Comparison of ENCODE assay signal across 22 cellular contexts in the genomic region with DNA sequence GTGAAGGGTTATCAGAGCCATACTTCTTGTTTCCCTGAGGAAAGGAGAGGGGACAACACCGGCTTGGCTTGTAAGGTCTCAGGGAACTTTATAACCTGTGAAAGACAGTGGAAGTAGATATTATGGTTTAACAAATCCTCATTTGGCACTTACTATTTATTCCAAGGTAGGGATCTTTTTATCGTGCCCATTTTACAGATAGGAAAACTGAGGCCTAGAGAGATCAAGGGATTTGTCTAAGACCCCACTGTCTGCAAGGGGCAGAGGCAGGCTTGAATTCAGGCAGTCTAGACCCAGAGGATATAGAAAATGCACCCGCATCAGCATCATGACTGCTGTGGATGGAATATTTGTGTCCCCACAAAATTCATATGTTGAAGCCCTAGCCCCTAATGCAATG.
"Had no signal": no experiment of that assay in that cellular context is flagged by ENCODE, and none has a peak within 500 bp of the region (broad histone marks: within the 10 kb centered on the region; RNA-seq: fewer than 3 reads in every experiment).

No MANE protein-coding gene starts in this region.

- H3K4me1 ChIP-seq: esophagus muscularis mucosa, foreskin keratinocyte, gastroesophageal sphincter, heart left ventricle, left lung, lower lobe of right lung had no signal

- H3K9me3 ChIP-seq: left lung, lower lobe of right lung, mucosa of descending colon had no signal

- H3K27me3 ChIP-seq: dorsolateral prefrontal cortex, foreskin keratinocyte, gastroesophageal sphincter, left lung had no signal

- FAIRE-seq: colon, endothelial cell of umbilical vein, frontal cortex, islet of Langerhans, keratinocyte had no signal

- H3K36me3 ChIP-seq: esophagus muscularis mucosa, gastroesophageal sphincter, heart left ventricle, left lung, lower lobe of right lung had no signal

- H3K27ac ChIP-seq: coronary artery, dorsolateral prefrontal cortex, esophagus muscularis mucosa, foreskin keratinocyte, gastroesophageal sphincter, heart left ventricle, left lung, lower lobe of right lung had no signal

- H3K4me1 Mint-ChIP-seq: mesothelial cell of epicardium had no signal

- H3K9me3 Mint-ChIP-seq: effector memory CD8-positive, alpha-beta T cell; mesothelial cell of epicardium had no signal

- H3K4me3 ChIP-seq: coronary artery, dorsolateral prefrontal cortex, esophagus muscularis mucosa, gastroesophageal sphincter, heart left ventricle, left lung, lower lobe of right lung, mucosa of descending colon had no signal

- DNase-seq: dermis blood vessel endothelial cell; dorsolateral prefrontal cortex; effector CD8-positive, alpha-beta T cell; effector memory CD8-positive, alpha-beta T cell; foreskin keratinocyte; heart left ventricle; hippocampal formation; left cardiac atrium; left lung; left ventricle myocardium superior; lower lobe of right lung; mesenchymal stem cell; mucosa of descending colon had no signal

- H3K27me3 Mint-ChIP-seq: effector memory CD8-positive, alpha-beta T cell had no signal

- H3K27ac Mint-ChIP-seq: effector memory CD8-positive, alpha-beta T cell; mesothelial cell of epicardium had no signal

- ATAC-seq: effector memory CD8-positive, alpha-beta T cell; foreskin keratinocyte; gastroesophageal sphincter; heart left ventricle; left cardiac atrium; left lung; left ventricle myocardium superior; lower lobe of right lung; mucosa of descending colon had no signal

- H3K4me3 Mint-ChIP-seq: effector memory CD8-positive, alpha-beta T cell; mesothelial cell of epicardium had no signal

- H3K36me3 Mint-ChIP-seq: mesothelial cell of epicardium had no signal
